ENCODE assay signal across 18 cellular contexts in genomic region chr9:86990276-86990675, GRCh38.
"Had no signal": no experiment of that assay in that cellular context is flagged by ENCODE, and none has a peak within 500 bp of the region (broad histone marks: within the 10 kb centered on the region; RNA-seq: fewer than 3 reads in every experiment).

No MANE protein-coding gene starts in this region.

- H3K9me3 ChIP-seq: pancreas, sigmoid colon, tibial artery, uterus had no signal

- H3K4me3 ChIP-seq: pancreas, sigmoid colon, tibial artery, uterus had no signal

- H3K27me3 ChIP-seq: pancreas, sigmoid colon, tibial artery, uterus had no signal

- ATAC-seq: activated CD8-positive, alpha-beta T cell treated with anti-CD3 and anti-CD28 coated beads, Interleukin-2, amount 10 ng/mL, durations not matched to agents 7 days and 5 days; activated naive CD4-positive, alpha-beta T cell treated with anti-CD3 and anti-CD28 coated beads, Interleukin-2, amount 50 U/mL, for 72 hours; activated T-cell treated with anti-CD3 and anti-CD28 coated beads, Interleukin-2, amount 50 U/mL, for 72 hours; left ventricle myocardium superior; naive thymus-derived CD8-positive, alpha-beta T cell; pancreas; stimulated activated memory B cell treated with anti-CD40 and anti-IgM and Interleukin-4, amounts not matched to agents 10 μg/mL and 1 μg/mL and 100 μg/mL, for 72 hours; T-helper 17 cell had no signal

- H3K4me1 ChIP-seq: sigmoid colon, tibial artery, uterus had no signal

- H3K36me3 ChIP-seq: pancreas, sigmoid colon, tibial artery, uterus had no signal

- H3K27ac ChIP-seq: pancreas, sigmoid colon, tibial artery, uterus had no signal

- DNase-seq: activated CD4-positive, alpha-beta T cell treated with anti-CD3 and anti-CD28 coated beads for 48 hours; activated CD8-positive, alpha-beta memory T cell treated with anti-CD3 and anti-CD28 coated beads, Interleukin-2, amount 50 U/mL, for 48 hours; activated CD8-positive, alpha-beta T cell treated with anti-CD3 and anti-CD28 coated beads, Interleukin-2, amount 10 ng/mL, durations not matched to agents 7 days and 5 days; activated gamma-delta T cell; activated T-cell treated with anti-CD3 and anti-CD28 coated beads, Interleukin-2, amount 50 U/mL, for 72 hours; effector memory CD4-positive, alpha-beta T cell; hypothalamus; kidney glomerular epithelial cell; left ventricle myocardium superior; mesenchymal stem cell; naive thymus-derived CD8-positive, alpha-beta T cell; pancreas; sigmoid colon; T-helper 17 cell; tibial artery; uterus had no signal
